8 cellular contexts compared by ENCODE assay signal in the genomic region with DNA sequence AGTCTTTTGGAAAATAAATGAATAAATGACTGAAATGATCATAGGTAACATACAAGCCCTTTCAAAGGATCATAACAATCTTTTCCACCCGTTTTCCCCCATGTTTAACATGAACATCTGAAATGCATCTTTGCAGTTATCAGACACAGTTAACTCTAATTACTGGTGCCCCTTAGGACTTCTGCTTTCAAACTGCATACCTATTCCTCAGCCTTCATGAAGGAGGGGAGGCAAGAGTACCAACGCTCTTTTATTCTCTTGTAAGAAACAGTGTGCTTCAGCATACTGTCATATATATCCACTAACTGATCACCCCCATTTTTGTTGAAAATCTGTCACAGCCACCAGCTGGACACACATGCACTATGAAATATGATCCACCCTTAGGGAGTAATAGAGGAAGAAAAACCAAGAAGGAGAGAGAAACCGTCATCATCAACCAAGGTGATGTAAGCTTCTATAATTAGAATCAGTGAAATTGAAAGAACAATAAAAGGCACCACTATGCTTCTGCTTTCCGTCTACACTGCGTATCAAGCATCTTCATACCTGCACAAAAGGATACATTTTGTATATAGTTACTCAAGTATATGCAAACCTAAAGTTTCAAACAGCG.
DNase-seq lines count a peak whose midpoint lies in the region; ATAC-seq and TF ChIP-seq lines count a peak whose summit lies in the region.

No MANE protein-coding gene starts in this region.

- WGBS in H9 (ENCODE audit: extremely low coverage, insufficient read length, low lambda C conversion rate) = no CpG with 5 or more reads among the region's 6 CpGs
- 73 to 77% (median 76%) methylated on average over 6 of the region's 6 CpGs for WGBS in adrenal gland, 4 donors

- ATAC-seq in GM19397 (IDR thresholded peaks at IDR 0.05; ENCODE audit: unreplicated experiment) (peak; percentile 84), HG03280 (IDR thresholded peaks at IDR 0.05; ENCODE audit: unreplicated experiment) (peak; percentile 95)

- no peak overlapping the region for H4K5ac ChIP-seq in H9 (ENCODE audit: insufficient read length, low read depth, low read length)

- no peak overlapping the region for H2AFZ ChIP-seq in H9 (ENCODE audit: low read length)

- H3K4me3 Mint-ChIP-seq in glutamatergic neuron (ENCODE audit: unreplicated experiment) (peak overlapping the region; percentile 85), H9 (no peak overlapping the region)

- no peak overlapping the region for H2AK5ac ChIP-seq in H9 (ENCODE audit: insufficient read length, low read length)

- no peaks in the 10 kb centered on the region for H3K36me3 ChIP-seq in adrenal gland (replicated peaks in 1 of 2)

- no peak overlapping the region for H2BK5ac ChIP-seq in H9 (ENCODE audit: insufficient read length, low read length)

- DNase-seq in DMS53 treated with DMSO at 0.1 percent for 48 hours (lab: John Stamatoyannopoulos, UW; ENCODE audit: unreplicated experiment) (peak; percentile 92), SHP77 (lab: John Stamatoyannopoulos, UW) (peak; percentile 86), glutamatergic neuron (peak; percentile 47), SW 1271 (lab: John Stamatoyannopoulos, UW) (no peak), H9 (no peak), adrenal gland (no peak)

- no peak overlapping the region for H3K4ac ChIP-seq in H9 (ENCODE audit: low read depth, low read length)

- no peak for TF ChIP-seq POLR2A in adrenal gland (IDR thresholded peaks at IDR 0.05)

- H2BK15ac ChIP-seq in H9 (ENCODE audit: low read depth, low read length) = no peak overlapping the region

- H3K23me2 ChIP-seq in H9 (ENCODE audit: insufficient read length, low read depth, low read length, poor library complexity, severe bottlenecking) = no peaks in the 10 kb centered on the region

- no peak for TF ChIP-seq CTCF in glutamatergic neuron (IDR thresholded peaks at IDR 0.05; ENCODE audit: partially characterized antibody, unreplicated experiment)
- no peak for TF ChIP-seq CTCF in H9 (conservative IDR thresholded peaks at IDR 0.05)
- TF ChIP-seq CTCF in adrenal gland (IDR thresholded peaks at IDR 0.05) = no peak

- no peaks in the 10 kb centered on the region for H4K20me1 ChIP-seq in H9 (ENCODE audit: control insufficient read depth, insufficient read depth, insufficient read length)

- no peak overlapping the region for H2BK120ac ChIP-seq in H9 (ENCODE audit: low read depth, low read length, poor library complexity, severe bottlenecking)

- no peak overlapping the region for H2BK20ac ChIP-seq in H9 (ENCODE audit: low read depth, low read length, poor library complexity, severe bottlenecking)

- H3K4me1 ChIP-seq in H9 (ENCODE audit: insufficient read depth, low read length) (0 out of 2 replicates have a peak, but pooled peaks cover 1% of the 10 kb centered on the region), adrenal gland (replicated peaks in 1 of 2) (peaks cover 6 to 10% of the 10 kb centered on the region in 2 donors)

- H3K9me3 Mint-ChIP-seq in glutamatergic neuron (ENCODE audit: unreplicated experiment) (peaks cover 23% of the 10 kb centered on the region), H9 (no peaks in the 10 kb centered on the region)

- no peaks in the 10 kb centered on the region for H3K9me3 ChIP-seq in H9 (ENCODE audit: control insufficient read depth, low read depth, low read length)
- no peaks in the 10 kb centered on the region for H3K9me3 ChIP-seq in adrenal gland (replicated peaks in 1 of 3)

- H2BK12ac ChIP-seq in H9 (ENCODE audit: insufficient read length, low read depth, low read length) = no peak overlapping the region

- peak overlapping the region; percentile 99 for H3K27ac Mint-ChIP-seq in glutamatergic neuron (ENCODE audit: unreplicated experiment)
- H3K27ac Mint-ChIP-seq in H9 = no peak overlapping the region

- H3K4me2 ChIP-seq in H9 (ENCODE audit: insufficient read depth, insufficient read length, low read length) = no peak overlapping the region

- H3K14ac ChIP-seq in H9 (ENCODE audit: insufficient read depth, low read length) = no peak overlapping the region

- H3K4me1 Mint-ChIP-seq in glutamatergic neuron (ENCODE audit: low read depth, unreplicated experiment) (peaks cover 50% of the 10 kb centered on the region), H9 (no peaks in the 10 kb centered on the region; a peak in 2 of 4 replicates)

- H4K8ac ChIP-seq in H9 (replicated peaks; ENCODE audit: insufficient read length, low read depth, low read length) = no peak overlapping the region

- H3K27ac ChIP-seq in H9 (ENCODE audit: insufficient read length, low read depth, low read length) = no peak overlapping the region
- H3K27ac ChIP-seq in adrenal gland = no peak overlapping the region

- H3K36me3 Mint-ChIP-seq in glutamatergic neuron (ENCODE audit: unreplicated experiment) = peaks cover 5% of the 10 kb centered on the region
- H3K36me3 Mint-ChIP-seq in H9 (ENCODE audit: insufficient read depth in 1 of 3, low read depth in 3 of 3) = peaks cover 0 to 2% (median 0%) of the 10 kb centered on the region in 3 experiments; a peak in 1 of 7 replicates

- no peak overlapping the region for H3K4me3 ChIP-seq in adrenal gland

- no peaks in the 10 kb centered on the region for H3K27me3 ChIP-seq in H9 (ENCODE audit: insufficient read depth, low read length)
- no peaks in the 10 kb centered on the region for H3K27me3 ChIP-seq in adrenal gland

- no peak overlapping the region for H3K9ac ChIP-seq in H9 (ENCODE audit: extremely low read depth, insufficient read length, low read length)

- no peaks in the 10 kb centered on the region for H3K79me2 ChIP-seq in H9 (ENCODE audit: insufficient read depth, low read length)

- H4K91ac ChIP-seq in H9 (ENCODE audit: insufficient read length, low read depth, low read length) = no peak overlapping the region

- H3K27me3 Mint-ChIP-seq in glutamatergic neuron (ENCODE audit: unreplicated experiment) (peaks cover 10% of the 10 kb centered on the region), H9 (ENCODE audit: low read depth) (no peaks in the 10 kb centered on the region)

- no peak overlapping the region for H3K18ac ChIP-seq in H9 (ENCODE audit: insufficient read length, low read depth, low read length)

- intact Hi-C loops in adrenal gland (cut with DNase I) = no loop called here

- no peak overlapping the region for H3K23ac ChIP-seq in H9 (ENCODE audit: insufficient read length, low read depth, low read length)

- H3K79me1 ChIP-seq in H9 (ENCODE audit: insufficient read depth, low read depth, low read length, poor library complexity, severe bottlenecking) = no peaks in the 10 kb centered on the region

- no peak overlapping the region for H3T11ph ChIP-seq in H9 (ENCODE audit: low read length)

- no peak overlapping the region for H3K56ac ChIP-seq in H9 (ENCODE audit: insufficient read length, low read depth, low read length)

Comparison
In these comparisons a context has a peak if more than half of its experiments do, and no peak if none do; other contexts are left out.
1. DNase-seq: peak in DMS53 treated with DMSO at 0.1 percent for 48 hours (single experiment), SHP77 (2 of 2) and glutamatergic neuron (single experiment); none in SW 1271 (0 of 2), H9 (single experiment) and adrenal gland (0 of 7).